1 cellular context compared by ENCODE assay signal in the genomic region with DNA sequence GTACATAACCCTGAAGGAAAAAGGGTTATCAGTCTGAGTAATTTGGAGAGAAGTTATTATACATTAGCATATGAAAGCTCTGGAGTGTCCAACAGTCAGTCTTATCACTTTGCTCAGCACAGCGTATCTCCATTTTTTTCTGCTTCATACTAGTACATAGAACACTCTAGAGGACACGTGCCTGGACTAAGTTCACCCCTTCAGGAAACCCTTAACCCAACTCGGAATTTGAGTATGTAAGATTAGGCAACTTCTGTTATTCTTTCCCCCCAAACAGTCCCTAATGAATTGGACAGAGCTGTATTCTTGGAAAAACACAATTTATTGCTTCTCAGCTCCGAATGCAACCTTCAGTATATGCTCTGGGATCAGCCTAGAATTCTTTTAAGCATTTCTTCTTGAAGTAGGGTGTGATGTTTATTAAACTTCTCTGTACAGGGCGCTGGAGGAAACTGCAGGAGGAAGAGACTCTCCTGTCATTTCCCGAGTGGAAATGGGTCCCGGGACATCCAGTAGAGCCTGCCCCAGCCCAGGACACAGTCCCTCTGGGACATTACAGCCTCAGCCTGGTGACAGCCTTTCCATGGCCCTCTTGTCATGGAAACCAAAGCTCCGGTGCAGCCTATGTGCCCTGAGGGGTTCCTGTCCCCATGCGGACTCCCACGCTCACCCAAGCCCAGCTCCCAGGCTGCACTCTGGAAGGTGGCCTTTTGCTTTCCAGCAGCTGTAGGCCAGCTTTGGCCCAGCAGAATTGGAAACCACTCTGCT.
TF ChIP-seq lines count a peak whose summit lies in the region.

No MANE protein-coding gene starts in this region.

TF ChIP-seq in HepG2, 621 proteins besides CTCF, POLR2A, EP300 and RAD21 (continued from another document):
- TF ChIP-seq SIN3A (IDR thresholded peaks at IDR 0.05; ENCODE audit: borderline replicate concordance, low read depth, low read length), result no peak
- TF ChIP-seq, protein P1, sequence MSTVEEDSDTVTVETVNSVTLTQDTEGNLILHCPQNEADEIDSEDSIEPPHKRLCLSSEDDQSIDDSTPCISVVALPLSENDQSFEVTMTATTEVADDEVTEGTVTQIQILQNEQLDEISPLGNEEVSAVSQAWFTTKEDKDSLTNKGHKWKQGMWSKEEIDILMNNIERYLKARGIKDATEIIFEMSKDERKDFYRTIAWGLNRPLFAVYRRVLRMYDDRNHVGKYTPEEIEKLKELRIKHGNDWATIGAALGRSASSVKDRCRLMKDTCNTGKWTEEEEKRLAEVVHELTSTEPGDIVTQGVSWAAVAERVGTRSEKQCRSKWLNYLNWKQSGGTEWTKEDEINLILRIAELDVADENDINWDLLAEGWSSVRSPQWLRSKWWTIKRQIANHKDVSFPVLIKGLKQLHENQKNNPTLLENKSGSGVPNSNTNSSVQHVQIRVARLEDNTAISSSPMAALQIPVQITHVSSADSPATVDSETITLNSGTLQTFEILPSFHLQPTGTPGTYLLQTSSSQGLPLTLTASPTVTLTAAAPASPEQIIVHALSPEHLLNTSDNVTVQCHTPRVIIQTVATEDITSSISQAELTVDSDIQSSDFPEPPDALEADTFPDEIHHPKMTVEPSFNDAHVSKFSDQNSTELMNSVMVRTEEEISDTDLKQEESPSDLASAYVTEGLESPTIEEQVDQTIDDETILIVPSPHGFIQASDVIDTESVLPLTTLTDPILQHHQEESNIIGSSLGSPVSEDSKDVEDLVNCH (CRISPR knock-in tag; IDR thresholded peaks at IDR 0.05), result no peak
TF ChIP-seq in HepG2: peak in this region for 0.
